In the genomic region with DNA sequence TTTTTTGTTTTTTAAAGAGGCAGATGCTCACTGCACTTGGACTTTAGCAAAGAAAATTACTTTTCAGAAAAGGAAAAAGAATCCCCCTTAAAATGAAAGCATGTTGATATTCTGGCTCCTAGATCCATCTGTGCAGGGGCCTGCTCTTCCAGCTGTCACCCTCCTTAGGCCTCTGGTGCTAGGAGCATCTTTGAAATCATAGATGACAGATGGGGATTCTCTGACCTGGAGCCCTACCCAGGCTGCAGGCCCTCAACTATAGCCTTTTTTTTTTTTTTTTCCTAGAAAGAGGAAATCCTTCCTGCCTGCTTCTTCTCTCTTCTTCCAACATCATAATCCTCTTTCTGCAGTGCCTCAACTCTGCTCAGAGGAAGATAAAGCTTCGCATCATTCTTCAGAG, we compare ENCODE assay signal across 18 cellular contexts. TPM values are rescaled to one million over a fixed set of nuclear protein-coding genes. Genes with fewer than 3 reads are reported as not detected.
DNase-seq lines count a peak whose midpoint lies in the region; ATAC-seq and TF ChIP-seq lines count a peak whose summit lies in the region.
"Had no signal": no experiment of that assay in that cellular context is flagged by ENCODE, and none has a peak within 500 bp of the region (broad histone marks: within the 10 kb centered on the region; RNA-seq: fewer than 3 reads in every experiment).

No MANE protein-coding gene starts in this region.

- no peak overlapping the region for H2BK120ac ChIP-seq in neuronal stem cell (ENCODE audit: low read depth, low read length)

- H3K27me3 ChIP-seq in SK-N-SH (ENCODE audit: insufficient read depth) (no peaks in the 10 kb centered on the region), neuronal stem cell (ENCODE audit: control insufficient read depth in 3 of 3, insufficient read depth in 3 of 3, low read depth in 1 of 3, low read length in 3 of 3) (no peaks in the 10 kb centered on the region)
- H3K27me3 ChIP-seq: BE2C, left lung had no signal

- TF ChIP-seq CTCF in SK-N-SH (IDR thresholded peaks at IDR 0.05) = no peak

- no peak overlapping the region for H2BK5ac ChIP-seq in neuronal stem cell (ENCODE audit: low read length)

- H2BK15ac ChIP-seq in neuronal stem cell (ENCODE audit: low read length) = no peak overlapping the region

- H3K4me1 ChIP-seq in SK-N-SH (ENCODE audit: control insufficient read depth in 1 of 2, insufficient read depth in 2 of 2, low read depth in 1 of 2, low read length in 1 of 2) = peaks cover 9 to 40% of the 10 kb centered on the region in 2 experiments
- peaks cover 0 to 6% of the 10 kb centered on the region in 2 donors for H3K4me1 ChIP-seq in neuronal stem cell (ENCODE audit: control insufficient read depth in 2 of 2, insufficient read depth in 1 of 2, low read depth in 1 of 2, low read length in 2 of 2)

- TF ChIP-seq RAD21 in SK-N-SH (IDR thresholded peaks at IDR 0.05; ENCODE audit: low read length) = no peak

- no peak overlapping the region for H3K4me3 ChIP-seq in SK-N-SH (ENCODE audit: low read depth in 2 of 2, low read length in 1 of 2)
- H3K4me3 ChIP-seq in neuronal stem cell (ENCODE audit: low read length in 2 of 2) = no peak overlapping the region
- H3K4me3 ChIP-seq: left lung had no signal

- no peak overlapping the region for H3K23ac ChIP-seq in neuronal stem cell (ENCODE audit: low read depth, low read length, poor library complexity)

- H2BK12ac ChIP-seq in neuronal stem cell (ENCODE audit: low read length) = no peak overlapping the region

- H4K8ac ChIP-seq in neuronal stem cell (ENCODE audit: low read depth, low read length) = no peak overlapping the region

- H4K91ac ChIP-seq in neuronal stem cell (ENCODE audit: low read depth, low read length, poor library complexity) = no peak overlapping the region

- no peaks in the 10 kb centered on the region for H3K36me3 Mint-ChIP-seq in effector memory CD8-positive, alpha-beta T cell (ENCODE audit: insufficient read depth)

- H3K79me2 ChIP-seq in SK-N-SH (ENCODE audit: insufficient read depth) = no peaks in the 10 kb centered on the region

- H3K4me3 Mint-ChIP-seq in effector memory CD8-positive, alpha-beta T cell = no peak overlapping the region

- TF ChIP-seq EP300 in SK-N-SH (IDR thresholded peaks at IDR 0.05; ENCODE audit: borderline replicate concordance in 1 of 2, low read depth in 1 of 2, low read length in 1 of 2) = no peak

- H3K14ac ChIP-seq in neuronal stem cell (ENCODE audit: low read length) = no peak overlapping the region

- POLR2A ChIA-PET in SK-N-SH (lab: Yijun Ruan, JAX) = no interaction called here

- H3K9ac ChIP-seq in SK-N-SH (no peak overlapping the region), neuronal stem cell (ENCODE audit: low read depth, low read length, poor library complexity) (no peak overlapping the region)

- no peak overlapping the region for H2AFZ ChIP-seq in SK-N-SH (ENCODE audit: low read depth)
- H2AFZ ChIP-seq in neuronal stem cell (ENCODE audit: low read length) = peak overlapping the region; percentile 70

- H3K27ac ChIP-seq in SK-N-SH (ENCODE audit: low read depth in 2 of 2, low read length in 1 of 2) (peak overlapping the region in 1 of 2 experiments; percentile 97; a peak in 2 of 4 replicates), neuronal stem cell (replicated peaks; ENCODE audit: low read length) (no peak overlapping the region)

- H4K20me1 ChIP-seq in SK-N-SH (ENCODE audit: insufficient read depth) = no peaks in the 10 kb centered on the region; the same call in 1 of the 2 replicates

- 91% methylated on average over 1 of the region's 1 CpG for WGBS in SK-N-SH (ENCODE audit: low lambda C conversion rate)
- WGBS in neuronal stem cell (ENCODE audit: extremely low coverage in 2 of 2, insufficient read length in 2 of 2, insufficient replicate concordance in 1 of 2), 2 donors = no CpG with 5 or more reads among the region's 1 CpG

- no peak for ATAC-seq in GM21723 (IDR thresholded peaks at IDR 0.05; ENCODE audit: unreplicated experiment)
- ATAC-seq in GM19351 (IDR thresholded peaks at IDR 0.05; ENCODE audit: unreplicated experiment) = no peak
- ATAC-seq in effector memory CD8-positive, alpha-beta T cell (replicated peaks) = no peak

- peaks cover 36% of the 10 kb centered on the region for H3F3A ChIP-seq in SK-N-SH (replicated peaks; ENCODE audit: insufficient read depth)

- H3K9me2 ChIP-seq in SK-N-SH = no peaks in the 10 kb centered on the region

- DNase-seq in DMS 273 (lab: John Stamatoyannopoulos, UW; ENCODE audit: unreplicated experiment) (peak; percentile 95), HT1080 (ENCODE audit: low read depth) (peak; percentile 25), SK-N-SH (peak; percentile 19), neuronal stem cell (ENCODE audit: low spot score) (no peak)
- no peak for DNase-seq in effector memory CD8-positive, alpha-beta T cell
- DNase-seq: activated naive CD4-positive, alpha-beta T cell; BE2C; cortex of kidney; DMS153; H7; Karpas-422; NCI-H1105; NCI-H2227 treated with DMSO at 0.1 percent for 48 hours; posterior cingulate gyrus; SHP77 had no signal

- H3K36me3 ChIP-seq in SK-N-SH (replicated peaks in 1 of 2; ENCODE audit: control insufficient read depth in 1 of 2, insufficient read depth in 2 of 2, low read length in 1 of 2) (no peaks in the 10 kb centered on the region), neuronal stem cell (replicated peaks in 1 of 2; ENCODE audit: control insufficient read depth in 2 of 2, insufficient read depth in 2 of 2, low read length in 2 of 2) (no peaks in the 10 kb centered on the region)
- H3K36me3 ChIP-seq: BE2C, left lung had no signal

- no peaks in the 10 kb centered on the region for H3K9me3 Mint-ChIP-seq in effector memory CD8-positive, alpha-beta T cell

- H2AK5ac ChIP-seq in neuronal stem cell (ENCODE audit: low read depth, low read length) = no peak overlapping the region

- H3K4me2 ChIP-seq in SK-N-SH = peak overlapping the region; percentile 67
- no peak overlapping the region for H3K4me2 ChIP-seq in neuronal stem cell (ENCODE audit: insufficient read depth, low read length, poor library complexity, severe bottlenecking)

- no peaks in the 10 kb centered on the region for H3K9me3 ChIP-seq in SK-N-SH
- no peaks in the 10 kb centered on the region for H3K9me3 ChIP-seq in neuronal stem cell (replicated peaks in 1 of 2; ENCODE audit: control insufficient read depth in 2 of 2, insufficient read depth in 1 of 2, low read depth in 1 of 2, low read length in 2 of 2)
- H3K9me3 ChIP-seq: BE2C, left lung had no signal

- H3K4me1 Mint-ChIP-seq in effector memory CD8-positive, alpha-beta T cell (ENCODE audit: low read depth in 2 of 2) = peaks cover 2 to 11% of the 10 kb centered on the region in 2 donors

- H3K79me1 ChIP-seq in neuronal stem cell (ENCODE audit: low read depth, low read length) = no peaks in the 10 kb centered on the region

- peak overlapping the region in 1 of 2 donors; percentile 12 for H3K27ac Mint-ChIP-seq in effector memory CD8-positive, alpha-beta T cell

- CTCF ChIA-PET in SK-N-SH (lab: Yijun Ruan, JAX) = no interaction called here

- no peaks in the 10 kb centered on the region for H3K27me3 Mint-ChIP-seq in effector memory CD8-positive, alpha-beta T cell

- H3K18ac ChIP-seq in neuronal stem cell (ENCODE audit: low read length) = no peak overlapping the region

- no peak overlapping the region for H3K4ac ChIP-seq in neuronal stem cell (ENCODE audit: low read length)

TF ChIP-seq in SK-N-SH, 30 proteins besides CTCF, POLR2A, EP300 and RAD21 (continues in another document):
- TF ChIP-seq FOSL2 (IDR thresholded peaks at IDR 0.05; ENCODE audit: borderline replicate concordance, low read depth) = no peak
- TF ChIP-seq YY1 (IDR thresholded peaks at IDR 0.05; ENCODE audit: low read depth) = no peak
- no peak for TF ChIP-seq EZH2phosphoT487 (IDR thresholded peaks at IDR 0.05; ENCODE audit: borderline replicate concordance, low read depth)
- no peak for TF ChIP-seq TEAD4 (IDR thresholded peaks at IDR 0.05; ENCODE audit: borderline replicate concordance, insufficient read depth)
- TF ChIP-seq GABPA (IDR thresholded peaks at IDR 0.05; ENCODE audit: low read depth) = no peak
- no peak for TF ChIP-seq SMC3 (IDR thresholded peaks at IDR 0.05; ENCODE audit: low read depth, low read length)
- no peak for TF ChIP-seq SIN3A (IDR thresholded peaks at IDR 0.05; ENCODE audit: borderline replicate concordance, low read depth, low read length)
- no peak for TF ChIP-seq FOXM1 (IDR thresholded peaks at IDR 0.05; ENCODE audit: low read depth)
- TF ChIP-seq TAF1 (IDR thresholded peaks at IDR 0.05; ENCODE audit: borderline replicate concordance, low read depth, low read length) = no peak
- TF ChIP-seq GATA2 (CRISPR knock-in tag; IDR thresholded peaks at IDR 0.05) = no peak
- TF ChIP-seq CHD2 (IDR thresholded peaks at IDR 0.05; ENCODE audit: low read length, partially characterized antibody) = no peak

RNA-seq across cellular contexts. Expression of a gene that starts 16.3 kb away (rescaled TPM):
- total RNA-seq in HT1080 (2014; rRNA removed; shearing (Covaris generic)) = 17.2 and 33.2 TPM in 2 replicates
- 21.6 and 23.5 TPM in 2 replicates for polyA plus RNA-seq in HT1080 (2015; cell fraction: cytosol; rRNA removed)
- 44.7 and 45.1 TPM in 2 replicates for polyA plus RNA-seq in HT1080 (2015; cell fraction: nucleus; rRNA removed)
- polyA plus RNA-seq in SK-N-SH (2012; rRNA removed) = 6.0 and 6.9 TPM in 2 replicates
- 6.3 and 8.9 TPM in 2 replicates for polyA plus RNA-seq in SK-N-SH (2012; cell fraction: cytosol; rRNA removed)
- 4.1 and 5.9 TPM in 2 replicates for polyA plus RNA-seq in SK-N-SH (2012; cell fraction: nucleus; rRNA removed)
- polyA plus RNA-seq in neuronal stem cell (2013, experiment 1 of 2) = 36.6 TPM
- 40.3 TPM for polyA plus RNA-seq in neuronal stem cell (2013, experiment 2 of 2)

RNA-seq across cellular contexts. Expression of a gene that starts 38.3 kb away (rescaled TPM):
- 34.9 and 70.2 TPM in 2 replicates for total RNA-seq in HT1080 (2014; rRNA removed; shearing (Covaris generic))
- 43.1 and 53.0 TPM in 2 replicates for polyA plus RNA-seq in HT1080 (2015; cell fraction: cytosol; rRNA removed)
- 24.8 and 30.1 TPM in 2 replicates for polyA plus RNA-seq in HT1080 (2015; cell fraction: nucleus; rRNA removed)
- polyA plus RNA-seq in SK-N-SH (2012; rRNA removed) = 90.2 and 124 TPM in 2 replicates
- polyA plus RNA-seq in SK-N-SH (2012; cell fraction: cytosol; rRNA removed) = 83.8 and 93.9 TPM in 2 replicates
- polyA plus RNA-seq in SK-N-SH (2012; cell fraction: nucleus; rRNA removed) = 62.3 and 87.7 TPM in 2 replicates
- polyA plus RNA-seq in neuronal stem cell (2013, experiment 1 of 2) = 15.5 TPM
- 15.9 TPM for polyA plus RNA-seq in neuronal stem cell (2013, experiment 2 of 2)

Comparison
In these comparisons a context has a peak if more than half of its experiments do, and no peak if none do; other contexts are left out.
1. DNase-seq: peak in DMS 273 (single experiment), HT1080 (single experiment) and SK-N-SH (single experiment); none in neuronal stem cell (single experiment) and effector memory CD8-positive, alpha-beta T cell (0 of 3).